ENCODE assay signal across 8 cellular contexts in the genomic region with DNA sequence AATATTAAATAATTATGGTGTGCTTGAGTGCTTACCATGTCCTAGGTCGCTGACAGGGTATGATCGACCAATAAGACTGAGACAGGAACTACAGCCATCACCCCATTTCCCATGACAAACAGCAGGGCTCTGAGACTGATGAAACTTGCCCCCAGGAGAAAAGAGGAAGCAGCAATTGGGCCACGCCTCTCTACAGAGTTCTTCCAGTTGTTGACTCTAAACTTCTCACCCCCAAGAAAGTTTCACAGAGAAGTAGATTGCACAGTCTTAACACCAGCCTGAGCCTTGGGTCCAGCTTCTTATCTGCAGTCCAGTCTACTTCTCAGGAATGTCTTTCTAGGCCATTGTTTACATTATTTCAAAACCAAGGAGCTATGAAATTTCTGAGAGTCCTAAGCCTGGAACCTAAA.
DNase-seq lines count a peak whose midpoint lies in the region; ATAC-seq and TF ChIP-seq lines count a peak whose summit lies in the region.

No MANE protein-coding gene starts in this region.

- H3K27me3 ChIP-seq in BE2C = no peaks in the 10 kb centered on the region
- H3K27me3 ChIP-seq in CD4-positive, alpha-beta memory T cell (ENCODE audit: insufficient read depth, low read length) = no peaks in the 10 kb centered on the region

- no peaks in the 10 kb centered on the region for H3K9me3 ChIP-seq in BE2C
- H3K9me3 ChIP-seq in CD4-positive, alpha-beta memory T cell (ENCODE audit: control insufficient read depth in 1 of 2, low read length in 2 of 2) = peaks cover 0 to 3% of the 10 kb centered on the region in 2 donors

- peak; percentile 11 for DNase-seq in CMK (ENCODE audit: low read depth)
- peak; percentile 43 for DNase-seq in astrocyte of the spinal cord (ENCODE audit: low read depth, low spot score)
- peak; percentile 38 for DNase-seq in midbrain (lab: John Stamatoyannopoulos, UW)
- no peak for DNase-seq in BE2C
- DNase-seq in activated naive CD4-positive, alpha-beta T cell (lab: John Stamatoyannopoulos, UW) = no peak
- no peak for DNase-seq in CD4-positive, alpha-beta memory T cell

- intact Hi-C loops in CD4-positive, alpha-beta memory T cell (cut with micrococcal nuclease) = no loop called here

- ATAC-seq in GM19468 (IDR thresholded peaks at IDR 0.05; ENCODE audit: extremely low read depth, unreplicated experiment) (peak; percentile 83), HG03521 (IDR thresholded peaks at IDR 0.05; ENCODE audit: unreplicated experiment) (peak; percentile 85)

- no peaks in the 10 kb centered on the region for H3K27me3 Mint-ChIP-seq in CD4-positive, alpha-beta memory T cell

- H3K4me3 Mint-ChIP-seq in CD4-positive, alpha-beta memory T cell = no peak overlapping the region

- peaks cover 0 to 15% of the 10 kb centered on the region in 2 donors for H3K36me3 Mint-ChIP-seq in CD4-positive, alpha-beta memory T cell

- H3K9me3 Mint-ChIP-seq in CD4-positive, alpha-beta memory T cell = peaks cover 3 to 27% (median 20%) of the 10 kb centered on the region in 8 donors

- no peak overlapping the region for H3K27ac Mint-ChIP-seq in CD4-positive, alpha-beta memory T cell

- H3K36me3 ChIP-seq in BE2C = no peaks in the 10 kb centered on the region
- H3K36me3 ChIP-seq in CD4-positive, alpha-beta memory T cell (ENCODE audit: insufficient read depth, low read length) = no peaks in the 10 kb centered on the region

- H3K4me1 ChIP-seq in BE2C = no peaks in the 10 kb centered on the region; the same call in none of the 2 replicates
- peaks cover 11% of the 10 kb centered on the region for H3K4me1 ChIP-seq in CD4-positive, alpha-beta memory T cell (ENCODE audit: insufficient read depth, low read length)

- TF ChIP-seq CTCF in astrocyte of the spinal cord (IDR thresholded peaks at IDR 0.05; ENCODE audit: low read depth, low read length) = no peak
- TF ChIP-seq CTCF in BE2C (IDR thresholded peaks at IDR 0.05; ENCODE audit: low read depth, low read length) = no peak

- in situ Hi-C loops in astrocyte of the spinal cord (cut with HindIII; ENCODE audit: low sequenced_read_pairs) = no loop called here

- CTCF ChIA-PET in CD4-positive, alpha-beta memory T cell (lab: Charles Lee; ENCODE audit: partially characterized antibody) = interaction anchor here (0.7 to 1.6 kb wide), 3 partner anchors 145 to 423 kb away, joined by 3 to 5 read pairs (median 3); no protein-coding TSS in a partner anchor

- POLR2A ChIA-PET in CD4-positive, alpha-beta memory T cell (lab: Charles Lee; ENCODE audit: partially characterized antibody) = interaction anchor here (0.6 to 0.9 kb wide), 2 partner anchors 8 to 415 kb away, joined by 3 to 5 read pairs; no protein-coding TSS in a partner anchor

- H3K4me3 ChIP-seq in astrocyte of the spinal cord (ENCODE audit: low read depth, low read length) (no peak overlapping the region), BE2C (ENCODE audit: low read depth, low read length) (no peak overlapping the region)
- no peak overlapping the region for H3K4me3 ChIP-seq in CD4-positive, alpha-beta memory T cell (ENCODE audit: low read length in 2 of 2)

- no peak overlapping the region for H3K27ac ChIP-seq in CD4-positive, alpha-beta memory T cell (ENCODE audit: low read depth, low read length)

- H3K4me1 Mint-ChIP-seq in CD4-positive, alpha-beta memory T cell = peaks cover 5 to 17% (median 15%) of the 10 kb centered on the region in 4 donors

Comparison
In these comparisons a context has a peak if more than half of its experiments do, and no peak if none do; other contexts are left out.
1. DNase-seq: peak in CMK (single experiment), astrocyte of the spinal cord (single experiment) and midbrain (single experiment); none in BE2C (single experiment), activated naive CD4-positive, alpha-beta T cell (0 of 4) and CD4-positive, alpha-beta memory T cell (0 of 5).